ENCODE assay signal across 8 cellular contexts in genomic region chr13:30616927-30617314, GRCh38. TPM values are rescaled to one million over a fixed set of nuclear protein-coding genes. Genes with fewer than 3 reads are reported as not detected.
DNase-seq lines count a peak whose midpoint lies in the region; ATAC-seq, FAIRE-seq and TF ChIP-seq lines count a peak whose summit lies in the region.

No MANE protein-coding gene starts in this region.

- no peak for FAIRE-seq in HTR-8/SVneo (lab: Jason Lieb, UNC)

- no peak for TF ChIP-seq CTCF in adrenal gland (IDR thresholded peaks at IDR 0.05)

- H3K36me3 ChIP-seq in adrenal gland (replicated peaks in 1 of 2), result no peaks in the 10 kb centered on the region

- H3K4me3 ChIP-seq in adrenal gland, result peak overlapping the region in 3 of 4 donors; percentile 63 to 90 (median 72)

- H3K27ac ChIP-seq in adrenal gland, result peak overlapping the region; percentile 97 to 100 (median 100)

- WGBS in adrenal gland, 4 donors, result 0 to 1% (median 0%) methylated on average over 11 to 12 of the region's 12 CpGs

- no peaks in the 10 kb centered on the region for H3K9me3 ChIP-seq in adrenal gland (replicated peaks in 1 of 3)

- intact Hi-C loops in adrenal gland (cut with DNase I) (loop anchor here in 1 of 2 donors (10.0 kb wide), 1 partner anchor 152 kb away; the partner anchor contains the start of gene HMGB1), left cardiac atrium (cut with DNase I) (loop anchor here in 1 of 2 donors (2.0 kb wide), 1 partner anchor 152 kb away; the partner anchor contains the start of gene HMGB1)

- no peaks in the 10 kb centered on the region for H3K27me3 ChIP-seq in adrenal gland

- peak; percentile 75 to 97 for TF ChIP-seq POLR2A in adrenal gland (IDR thresholded peaks at IDR 0.05)

- DNase-seq in ELR (ENCODE audit: low read depth) (peak; percentile 88), HTR-8/SVneo (ENCODE audit: insufficient read length, low spot score) (peak; percentile 29), NOMO-1 treated with dmso at 0.1 percent for 144 hours (lab: John Stamatoyannopoulos, UW; ENCODE audit: unreplicated experiment) (peak; percentile 83), adrenal gland (peak; percentile 75 to 91 (median 83)), left cardiac atrium (peak; percentile 50), pons (ENCODE audit: low spot score) (peak; percentile 98)
- no peak for DNase-seq in activated effector memory CD4-positive, alpha-beta T cell treated with anti-CD3 and anti-CD28 coated beads, Interleukin-2, amount 50 U/mL, for 16 hours

- H3K4me1 ChIP-seq in adrenal gland (replicated peaks in 1 of 2), result peaks cover 14 to 32% of the 10 kb centered on the region in 2 donors

- peak; percentile 30 for ATAC-seq in GM21447 (IDR thresholded peaks at IDR 0.05; ENCODE audit: unreplicated experiment)
- ATAC-seq in left cardiac atrium, result peak; percentile 72 to 75

RNA-seq across cellular contexts. Expression of gene USPL1, which starts 0.8 kb away (rescaled TPM):
- 10 to 100 TPM in 6 of 8 donors, 1 to 10 TPM in 2; 6.3 to 18.7 (median 14.7) TPM for total RNA-seq in adrenal gland
- polyA plus RNA-seq in adrenal gland, result 10 to 100 TPM; 15.4 to 18.5 (median 15.4) TPM
- total RNA-seq in left cardiac atrium, result 10 to 100 TPM in 1 of 2 donors, 1 to 10 TPM in 1; 8.5 to 12.7 TPM
